Comparison of ENCODE assay signal across 32 cellular contexts in genomic region chr7:86889501-86889900, GRCh38.
"Had no signal": no experiment of that assay in that cellular context is flagged by ENCODE, and none has a peak within 500 bp of the region (broad histone marks: within the 10 kb centered on the region; RNA-seq: fewer than 3 reads in every experiment).

No MANE protein-coding gene starts in this region.

- H3K9me3 ChIP-seq: ascending aorta, breast epithelium, colonic mucosa, esophagus squamous epithelium, gastroesophageal sphincter, heart right ventricle had no signal

- DNase-seq: activated CD4-positive, alpha-beta memory T cell treated with anti-CD3 and anti-CD28 coated beads for 36 hours; activated CD4-positive, alpha-beta T cell treated with anti-CD3 and anti-CD28 coated beads for 36 hours; activated CD4-positive, alpha-beta T cell treated with anti-CD3 and anti-CD28 coated beads, Interleukin-2, amount 10 ng/mL, durations not matched to agents 24 days and 14 days; activated CD4-positive, CD25-positive, alpha-beta regulatory T cell; activated CD4-positive, CD25-positive, alpha-beta regulatory T cell treated with anti-CD3 and anti-CD28 coated beads, Interleukin-2, amount 50 U/mL, for 72 hours; activated CD8-positive, alpha-beta memory T cell treated with anti-CD3 and anti-CD28 coated beads, Interleukin-2, amount 10 ng/mL, durations not matched to agents 7 days and 5 days; activated CD8-positive, alpha-beta memory T cell treated with anti-CD3 and anti-CD28 coated beads, Interleukin-2, amount 50 U/mL, for 48 hours; activated CD8-positive, alpha-beta T cell treated with anti-CD3 and anti-CD28 coated beads, Interleukin-2, amount 10 ng/mL, durations not matched to agents 7 days and 5 days; activated gamma-delta T cell; activated naive CD4-positive, alpha-beta T cell; activated naive CD4-positive, alpha-beta T cell treated with anti-CD3 and anti-CD28 coated beads, Interleukin-2, amount 10 ng/mL, durations not matched to agents 7 days and 5 days; activated naive CD8-positive, alpha-beta T cell treated with anti-CD3 and anti-CD28 coated beads, Interleukin-2, amount 10 ng/mL, durations not matched to agents 7 days and 5 days; activated T-cell treated with anti-CD3 and anti-CD28 coated beads for 4 hours; activated T-cell treated with anti-CD3 and anti-CD28 coated beads, Interleukin-2, amount 50 U/mL, for 24 hours; activated T-cell treated with anti-CD3 and anti-CD28 coated beads, Interleukin-2, amount 50 U/mL, for 72 hours; central memory CD4-positive, alpha-beta T cell; cerebellar nuclear complex; colonic mucosa; effector CD8-positive, alpha-beta T cell; esophagus squamous epithelium; foreskin melanocyte; heart right ventricle; T1000 had no signal

- H2AFZ ChIP-seq: hepatocyte had no signal

- H3K4me1 ChIP-seq: ascending aorta, breast epithelium, colonic mucosa, esophagus squamous epithelium, gastroesophageal sphincter, heart right ventricle had no signal

- H3K79me2 ChIP-seq: hepatocyte had no signal

- H3K27me3 ChIP-seq: ascending aorta, breast epithelium, cardiac muscle cell, colonic mucosa, esophagus squamous epithelium, gastroesophageal sphincter, heart right ventricle, hepatocyte had no signal

- ATAC-seq: activated CD4-positive, alpha-beta T cell treated with anti-CD3 and anti-CD28 coated beads for 36 hours; activated CD8-positive, alpha-beta memory T cell treated with anti-CD3 and anti-CD28 coated beads, Interleukin-2, amount 10 ng/mL, durations not matched to agents 7 days and 5 days; activated CD8-positive, alpha-beta T cell treated with anti-CD3 and anti-CD28 coated beads, Interleukin-2, amount 10 ng/mL, durations not matched to agents 7 days and 5 days; activated naive CD4-positive, alpha-beta T cell treated with anti-CD3 and anti-CD28 coated beads, Interleukin-2, amount 50 U/mL, for 72 hours; activated T-cell treated with anti-CD3 and anti-CD28 coated beads, Interleukin-2, amount 50 U/mL, for 72 hours; gastroesophageal sphincter; heart right ventricle had no signal

- FAIRE-seq: endometrium, endothelial cell of umbilical vein had no signal

- H3K36me3 ChIP-seq: breast epithelium, colonic mucosa had no signal

- H3K4me2 ChIP-seq: hepatocyte had no signal

- H3K4me3 ChIP-seq: ascending aorta, breast epithelium, cardiac muscle cell, colonic mucosa, esophagus squamous epithelium, gastroesophageal sphincter, heart right ventricle, hepatocyte had no signal

- H3K27ac ChIP-seq: ascending aorta, breast epithelium, cardiac muscle cell, colonic mucosa, epithelial cell of prostate, esophagus squamous epithelium, gastroesophageal sphincter, heart right ventricle, hepatocyte had no signal
